8 cellular contexts compared by ENCODE assay signal in the genomic region with DNA sequence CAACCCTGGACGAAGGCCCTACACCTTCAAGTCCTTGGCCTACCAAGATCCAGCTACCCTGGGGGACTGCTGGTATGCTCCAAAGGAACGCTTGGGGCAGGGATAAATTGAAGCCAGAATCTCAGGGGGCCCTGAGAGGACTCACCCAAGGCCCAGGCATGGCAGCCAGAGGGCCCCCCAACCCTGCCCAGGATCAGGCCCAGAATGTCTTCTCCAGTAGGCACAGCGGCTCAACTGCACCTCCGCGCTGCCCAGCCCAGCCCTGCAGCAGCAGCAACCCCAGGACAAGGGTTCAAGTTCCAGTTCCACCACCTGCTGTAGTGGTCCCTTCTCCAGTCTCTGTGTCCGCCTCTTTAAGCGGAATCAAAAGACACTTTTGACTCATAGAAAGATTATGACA. TPM values are rescaled to one million over a fixed set of nuclear protein-coding genes. Genes with fewer than 3 reads are reported as not detected.
DNase-seq lines count a peak whose midpoint lies in the region; ATAC-seq and TF ChIP-seq lines count a peak whose summit lies in the region.

No MANE protein-coding gene starts in this region.

- H3K9me3 ChIP-seq in CD8-positive, alpha-beta memory T cell (ENCODE audit: low read length), result no peaks in the 10 kb centered on the region
- H3K9me3 ChIP-seq in Loucy (ENCODE audit: insufficient read depth, low read depth, low read length) (no peaks in the 10 kb centered on the region), colonic mucosa (no peaks in the 10 kb centered on the region), neural progenitor cell (ENCODE audit: low read depth) (no peaks in the 10 kb centered on the region)

- H3K79me2 ChIP-seq in Loucy (ENCODE audit: insufficient read depth, low read length) (peaks cover 48% of the 10 kb centered on the region), neural progenitor cell (ENCODE audit: low read depth) (peaks cover 87% of the 10 kb centered on the region)

- peak overlapping the region; percentile 99 for H3K9ac ChIP-seq in Loucy (ENCODE audit: low read depth, low read length, poor library complexity, severe bottlenecking)
- H3K9ac ChIP-seq in colonic mucosa (ENCODE audit: low read depth in 2 of 2, low read length in 2 of 2), result peak overlapping the region in 1 of 2 donors; percentile 75
- no peak overlapping the region for H3K9ac ChIP-seq in neural progenitor cell

- POLR2A ChIA-PET in CD8-positive, alpha-beta memory T cell (lab: Charles Lee), result interaction anchor here (1.4 kb wide), 1 partner anchor 268 kb away, joined by 4 read pairs; the partner anchor contains the start of gene CDIP1

- H2AFZ ChIP-seq in Loucy (ENCODE audit: low read length) (no peak overlapping the region), neural progenitor cell (replicated peaks) (no peak overlapping the region)

- H4K20me1 ChIP-seq in Loucy (ENCODE audit: insufficient read depth, low read length, poor library complexity, severe bottlenecking) (peaks cover 4% of the 10 kb centered on the region), neural progenitor cell (ENCODE audit: low read depth) (peaks cover 48% of the 10 kb centered on the region)

- peak overlapping the region; percentile 80 for H3K27ac ChIP-seq in CD8-positive, alpha-beta memory T cell (ENCODE audit: low read depth, low read length)
- H3K27ac ChIP-seq in colonic mucosa (peak overlapping the region; percentile 90), neural progenitor cell (no peak overlapping the region)

- no peak overlapping the region for H3K4me3 ChIP-seq in CD8-positive, alpha-beta memory T cell (ENCODE audit: low read length)
- H3K4me3 ChIP-seq in Loucy (ENCODE audit: low read length, poor library complexity, severe bottlenecking) (peak overlapping the region; percentile 95), colonic mucosa (peak overlapping the region; percentile 87), neural progenitor cell (peak overlapping the region; percentile 100)

- peaks cover 0 to 5% of the 10 kb centered on the region in 2 donors for H3K27me3 Mint-ChIP-seq in CD8-positive, alpha-beta memory T cell
- H3K27me3 Mint-ChIP-seq in neural progenitor cell (ENCODE audit: insufficient read depth, low read depth), result peaks cover 4% of the 10 kb centered on the region

- H3K4me1 Mint-ChIP-seq in CD8-positive, alpha-beta memory T cell, result peaks cover 14 to 32% (median 14%) of the 10 kb centered on the region in 3 donors
- peaks cover 11% of the 10 kb centered on the region for H3K4me1 Mint-ChIP-seq in neural progenitor cell

- peaks cover 10% of the 10 kb centered on the region for H3K4me1 ChIP-seq in CD8-positive, alpha-beta memory T cell (ENCODE audit: insufficient read depth, low read length)
- H3K4me1 ChIP-seq in Loucy (ENCODE audit: insufficient read depth, low read length, poor library complexity, severe bottlenecking) (peaks cover 4% of the 10 kb centered on the region), colonic mucosa (peaks cover 6% of the 10 kb centered on the region), neural progenitor cell (peaks cover 4% of the 10 kb centered on the region)

- no peak for DNase-seq in CD8-positive, alpha-beta memory T cell
- DNase-seq in colonic mucosa, result no peak
- no peak for DNase-seq in neural progenitor cell (ENCODE audit: low spot score)
- DNase-seq in AG08396 (ENCODE audit: low spot score), result no peak
- DNase-seq in NCI-H2081 treated with DMSO at 0.1 percent for 48 hours (lab: John Stamatoyannopoulos, UW), result no peak

- CTCF ChIA-PET in CD8-positive, alpha-beta memory T cell (lab: Charles Lee), result interaction anchor here (1.2 to 8.3 kb wide), 3 partner anchors 11 to 57 kb away, joined by 3 to 83 read pairs (median 6); no protein-coding TSS in a partner anchor

- H3K36me3 Mint-ChIP-seq in CD8-positive, alpha-beta memory T cell, result peaks cover 0 to 9% (median 0%) of the 10 kb centered on the region in 3 donors
- peaks cover 5% of the 10 kb centered on the region for H3K36me3 Mint-ChIP-seq in neural progenitor cell

- no peaks in the 10 kb centered on the region for H3K36me3 ChIP-seq in CD8-positive, alpha-beta memory T cell (ENCODE audit: insufficient read depth, low read length)
- H3K36me3 ChIP-seq in Loucy (ENCODE audit: insufficient read depth, low read length) (no peaks in the 10 kb centered on the region), colonic mucosa (no peaks in the 10 kb centered on the region), neural progenitor cell (no peaks in the 10 kb centered on the region)

- H3K27me3 ChIP-seq in CD8-positive, alpha-beta memory T cell (ENCODE audit: insufficient read depth, low read length, poor library complexity, severe bottlenecking), result no peaks in the 10 kb centered on the region
- H3K27me3 ChIP-seq in Loucy (ENCODE audit: insufficient read depth, low read length, poor library complexity, severe bottlenecking) (no peaks in the 10 kb centered on the region), colonic mucosa (no peaks in the 10 kb centered on the region), neural progenitor cell (no peaks in the 10 kb centered on the region)

- intact Hi-C loops in colonic mucosa (cut with DNase I), result no loop called here

- peak overlapping the region in 4 of 8 donors; percentile 42 to 98 (median 87) for H3K27ac Mint-ChIP-seq in CD8-positive, alpha-beta memory T cell
- no peak overlapping the region for H3K27ac Mint-ChIP-seq in neural progenitor cell

- ATAC-seq in GM21526 (IDR thresholded peaks at IDR 0.05; ENCODE audit: low FRiP score, unreplicated experiment) (no peak), HG03039 (IDR thresholded peaks at IDR 0.05; ENCODE audit: unreplicated experiment) (no peak)

- peak overlapping the region; percentile 86 to 99 (median 89) for H3K4me3 Mint-ChIP-seq in CD8-positive, alpha-beta memory T cell
- H3K4me3 Mint-ChIP-seq in neural progenitor cell, result peak overlapping the region; percentile 97

- H3F3A ChIP-seq in Loucy (ENCODE audit: low read depth) (no peaks in the 10 kb centered on the region), neural progenitor cell (ENCODE audit: low read depth) (peaks cover 52% of the 10 kb centered on the region)

- H3K9me3 Mint-ChIP-seq in CD8-positive, alpha-beta memory T cell, result peaks cover 0 to 2% (median 0%) of the 10 kb centered on the region in 5 donors
- H3K9me3 Mint-ChIP-seq in neural progenitor cell, result no peaks in the 10 kb centered on the region

- H3K4me2 ChIP-seq in Loucy (ENCODE audit: low read depth, low read length, poor library complexity, severe bottlenecking) (peak overlapping the region; percentile 86), neural progenitor cell (peak overlapping the region; percentile 78)

- no peak for TF ChIP-seq CTCF in Loucy (conservative IDR thresholded peaks at IDR 0.05; ENCODE audit: low read length)
- TF ChIP-seq CTCF in colonic mucosa (IDR thresholded peaks at IDR 0.05), result no peak
- no peak for TF ChIP-seq CTCF in neural progenitor cell (IDR thresholded peaks at IDR 0.05)

- no peaks in the 10 kb centered on the region for H3K9me2 ChIP-seq in Loucy (replicated peaks; ENCODE audit: low read depth, low read length)

RNA-seq across cellular contexts. Expression of gene TFAP4, which starts 2.2 kb away (rescaled TPM):
- 10 to 100 TPM; 43.0 to 43.8 TPM for total RNA-seq in CD8-positive, alpha-beta memory T cell
- 0.92 TPM for polyA plus RNA-seq in CD8-positive, alpha-beta memory T cell
- total RNA-seq in colonic mucosa, result 10 to 100 TPM in 1 of 2 donors, 1 to 10 TPM in 1; 5.4 to 15.4 TPM
- total RNA-seq in neural progenitor cell (ENCODE audit: low replicate concordance), result 19.8 and 24.8 TPM in 2 replicates

RNA-seq across cellular contexts. Expression of gene SRL, which starts 28.7 kb away (rescaled TPM):
- not detected for total RNA-seq in CD8-positive, alpha-beta memory T cell
- polyA plus RNA-seq in CD8-positive, alpha-beta memory T cell, result not detected
- under 1 TPM; 0.49 to 0.82 TPM for total RNA-seq in colonic mucosa
- total RNA-seq in neural progenitor cell (ENCODE audit: low replicate concordance), result 0.06 and 0.22 TPM in 2 replicates

RNA-seq across cellular contexts. Expression of gene GLIS2, which starts 45.3 kb away (rescaled TPM):
- under 1 TPM; 0.13 to 0.26 TPM for total RNA-seq in CD8-positive, alpha-beta memory T cell
- polyA plus RNA-seq in CD8-positive, alpha-beta memory T cell, result not detected
- total RNA-seq in colonic mucosa, result 1 to 10 TPM in 1 of 2 donors, under 1 TPM in 1; 0.89 to 4.1 TPM
- 0.15 and 1.3 TPM in 2 replicates for total RNA-seq in neural progenitor cell (ENCODE audit: low replicate concordance)
